Comparison of ENCODE assay signal across 1 cellular context in genomic region chr5:115184780-115185179, GRCh38.
TF ChIP-seq lines count a peak whose summit lies in the region.

No MANE protein-coding gene starts in this region.

TF ChIP-seq in K562, 482 proteins besides CTCF, POLR2A, EP300 and RAD21 (continued from another document):
- TF ChIP-seq C11orf30 (IDR thresholded peaks at IDR 0.05; ENCODE audit: low read depth) (peak; percentile 86), ZNF316 (IDR thresholded peaks at IDR 0.05) (peak; percentile 88), MAFK (IDR thresholded peaks at IDR 0.05; ENCODE audit: low read length) (peak; percentile 69; the same call in 1 of the 2 replicates), NFE2L1 (tag; IDR thresholded peaks at IDR 0.05; ENCODE audit: borderline replicate concordance, low read depth) (peak; percentile 73), MAFG (tag; conservative IDR thresholded peaks at IDR 0.05) (peak; percentile 87), HDAC6 (IDR thresholded peaks at IDR 0.05; ENCODE audit: low read depth, low read length) (no peak), MNT (conservative IDR thresholded peaks at IDR 0.05) (no peak)
